Comparison of ENCODE assay signal across 8 cellular contexts in genomic region chr3:141231923-141232861, GRCh38. TPM values are rescaled to one million over a fixed set of nuclear protein-coding genes. Genes with fewer than 3 reads are reported as not detected.
A peak's percentile ranks its signal among the peaks of the same experiment; 100 is the strongest.
DNase-seq lines count a peak whose midpoint lies in the region; ATAC-seq and TF ChIP-seq lines count a peak whose summit lies in the region.

No MANE protein-coding gene starts in this region.

- dilution Hi-C loops in mammary epithelial cell (cut with HindIII; ENCODE audit: low sequenced_read_pairs): no loop called here

- H3K27ac ChIP-seq in RWPE1 (0 out of 2 replicates have a peak overlapping the region, but pooled peaks have one; percentile 5), mammary epithelial cell (ENCODE audit: insufficient read depth, low read depth, low read length) (no peak overlapping the region)

- H3K4me3 ChIP-seq in mammary epithelial cell (replicated peaks in 1 of 3; ENCODE audit: insufficient read depth in 1 of 3, low read depth in 2 of 3, low read length in 3 of 3) (peak overlapping the region; percentile 38 to 70 (median 60)), kidney epithelial cell (ENCODE audit: low read depth, low read length) (peak overlapping the region; percentile 75)

- peak overlapping the region; percentile 85 for H3K4me3 Mint-ChIP-seq in HFFc6

- H3K27me3 Mint-ChIP-seq in HFFc6 (ENCODE audit: insufficient read depth): peaks cover 7% of the 10 kb centered on the region

- H3K79me2 ChIP-seq in mammary epithelial cell (ENCODE audit: insufficient read depth, low read length): no peaks in the 10 kb centered on the region

- BruUV-seq in mammary epithelial cell (replicated peaks; lab: Mats Ljungman, UMichigan): no TSS peak

- H3K36me3 Mint-ChIP-seq in HFFc6 (ENCODE audit: low read depth): no peaks in the 10 kb centered on the region

- peaks cover 6% of the 10 kb centered on the region for H3K4me1 ChIP-seq in mammary epithelial cell (ENCODE audit: insufficient read depth, low read length)

- no peaks in the 10 kb centered on the region for H3K36me3 ChIP-seq in mammary epithelial cell (ENCODE audit: insufficient read depth, low read length)
- no peaks in the 10 kb centered on the region for H3K36me3 ChIP-seq in kidney epithelial cell (ENCODE audit: control insufficient read depth, insufficient read depth, low read length)

- ATAC-seq in GM21367 (IDR thresholded peaks at IDR 0.05; ENCODE audit: unreplicated experiment): no peak

- no peaks in the 10 kb centered on the region for H3K9me3 Mint-ChIP-seq in HFFc6

- no peaks in the 10 kb centered on the region for H4K20me1 ChIP-seq in mammary epithelial cell (ENCODE audit: insufficient read depth, low read length)

- TF ChIP-seq CTCF in HFFc6 (IDR thresholded peaks at IDR 0.05) (no peak), RWPE1 (conservative IDR thresholded peaks at IDR 0.05; ENCODE audit: low read depth) (peak; percentile 52), mammary epithelial cell (conservative IDR thresholded peaks at IDR 0.05 in 1 of 2, IDR thresholded peaks at IDR 0.05 in 1 of 2; ENCODE audit: extremely low read depth in 1 of 2, insufficient read depth in 1 of 2, low read depth in 1 of 2, low read length in 2 of 2) (no peak), kidney epithelial cell (IDR thresholded peaks at IDR 0.05; ENCODE audit: insufficient read depth, low read length, poor library complexity, severe bottlenecking) (no peak)

- no peak overlapping the region for H3K9ac ChIP-seq in mammary epithelial cell (ENCODE audit: insufficient read depth, low read length)

- in situ Hi-C loops in mammary epithelial cell (cut with MboI; ENCODE audit: low sequenced_read_pairs in 2 of 2): no loop called here

- no peaks in the 10 kb centered on the region for H3K9me3 ChIP-seq in mammary epithelial cell (replicated peaks; ENCODE audit: insufficient read depth, low read length)

- DNase-seq in EH (ENCODE audit: low read depth) (peak; percentile 3), HFFc6 (no peak), RWPE1 (ENCODE audit: low spot score) (peak; percentile 35), mammary epithelial cell (peak; percentile 45), kidney epithelial cell (ENCODE audit: low read depth) (no peak), HCEC 1CT (no peak)
- peak; percentile 51 for DNase-seq in stimulated activated CD8-positive, alpha-beta memory T cell treated with anti-CD3 and anti-CD28 coated beads, Interleukin-4, amount 100 ng/mL, for 48 hours

- peak overlapping the region; percentile 95 for H2AFZ ChIP-seq in mammary epithelial cell (ENCODE audit: low read depth, low read length)

- peaks cover 19% of the 10 kb centered on the region for H3K4me1 Mint-ChIP-seq in HFFc6 (ENCODE audit: low read depth)

- POLR2A ChIA-PET in RWPE1 (lab: Yijun Ruan, JAX; ENCODE audit: low non-redundant PET): no interaction called here

- no peak overlapping the region for H3K27ac Mint-ChIP-seq in HFFc6

- peak overlapping the region; percentile 99 for H3K4me2 ChIP-seq in mammary epithelial cell (ENCODE audit: insufficient read depth, low read depth, low read length)

- 5% methylated on average over 19 of the region's 77 CpGs for WGBS in mammary epithelial cell (ENCODE audit: low coverage, missing lambda C conversion rate)

- H3K27me3 ChIP-seq in mammary epithelial cell (ENCODE audit: insufficient read depth, low read length) (no peaks in the 10 kb centered on the region), kidney epithelial cell (ENCODE audit: control insufficient read depth, insufficient read depth, low read length) (no peaks in the 10 kb centered on the region)

- CTCF ChIA-PET in RWPE1 (lab: Yijun Ruan, JAX) (interaction anchor here (0.5 to 2.2 kb wide), 13 partner anchors 9 to 265 kb away, joined by 3 to 10 read pairs (median 4); no protein-coding TSS in a partner anchor), mammary epithelial cell (lab: Charles Lee; ENCODE audit: low non-redundant PET) (interaction anchor here (0.6 to 1.1 kb wide), 5 partner anchors 14 to 1546 kb away, joined by 3 to 5 read pairs (median 4); no protein-coding TSS in a partner anchor)

- intact Hi-C loops in mammary epithelial cell (cut with micrococcal nuclease): loop anchor here (1.0 kb wide), 2 partner anchors 47 to 220 kb away; no protein-coding TSS in a partner anchor

RNA-seq across cellular contexts. Expression of gene PXYLP1, which starts 0.6 kb away (rescaled TPM):
- 1 to 10 TPM; 4.5 to 5.4 (median 4.6) TPM for total RNA-seq in HFFc6 (2021; fragmentation: NEBNext Ultra II Directional; extraction: Animal tissue kit (Norgen Biotek cat#: 25700))
- 1 to 10 TPM; 2.5 to 6.3 TPM for total RNA-seq in mammary epithelial cell
- 3.3 TPM for polyA plus RNA-seq in mammary epithelial cell
- 10.2 TPM for polyA minus RNA-seq in mammary epithelial cell
- total RNA-seq in kidney epithelial cell: 11.5 and 15.8 TPM in 2 replicates

Comparison
In these comparisons a context has a peak if more than half of its experiments do, and no peak if none do; other contexts are left out.
1. DNase-seq: peak in EH (single experiment), RWPE1 (single experiment), mammary epithelial cell (single experiment) and stimulated activated CD8-positive, alpha-beta memory T cell treated with anti-CD3 and anti-CD28 coated beads, Interleukin-4, amount 100 ng/mL, for 48 hours (single experiment); none in HFFc6 (single experiment), kidney epithelial cell (single experiment) and HCEC 1CT (single experiment).